ENCODE assay signal across 18 cellular contexts in genomic region chr16:83336630-83337029, GRCh38.
DNase-seq lines count a peak whose midpoint lies in the region; ATAC-seq and TF ChIP-seq lines count a peak whose summit lies in the region.
"Had no signal": no experiment of that assay in that cellular context is flagged by ENCODE, and none has a peak within 500 bp of the region (broad histone marks: within the 10 kb centered on the region; RNA-seq: fewer than 3 reads in every experiment).

No MANE protein-coding gene starts in this region.

- CTCF ChIA-PET in MCF 10A (lab: Yijun Ruan, JAX): no interaction called here

- no peaks in the 10 kb centered on the region for H3K36me3 Mint-ChIP-seq in MCF 10A (ENCODE audit: insufficient read depth, unreplicated experiment)
- H3K36me3 Mint-ChIP-seq: neural progenitor cell had no signal

- H3K27ac Mint-ChIP-seq in MCF 10A (ENCODE audit: low read depth, unreplicated experiment): peak overlapping the region; percentile 83
- H3K27ac Mint-ChIP-seq: B cell, neural progenitor cell had no signal

- peak; percentile 89 for DNase-seq in MCF 10A (ENCODE audit: unreplicated experiment)
- DNase-seq in breast epithelium (ENCODE audit: low spot score in 2 of 2): no peak
- peak; percentile 17 to 62 for DNase-seq in SJCRH30
- peak; percentile 88 for DNase-seq in fibroblast of mammary gland (ENCODE audit: low read depth)
- DNase-seq in epidermal melanocyte (ENCODE audit: insufficient read length, low spot score): no peak
- DNase-seq in stimulated activated CD4-positive, alpha-beta T cell treated with anti-CD3 and anti-CD28 coated beads, Interleukin-2, amount 100 ng/mL, for 48 hours: no peak
- no peak for DNase-seq in aorta
- DNase-seq: activated CD4-positive, alpha-beta T cell treated with anti-CD3 and anti-CD28 coated beads, Interleukin-2, amount 50 U/mL, for 48 hours; activated effector memory CD4-positive, alpha-beta T cell treated with anti-CD3 and anti-CD28 coated beads, Interleukin-2, amount 50 U/mL, for 16 hours; left ventricle myocardium inferior; NCI-H1930; RPMI8226; stimulated activated CD4-positive, alpha-beta T cell treated with anti-CD3 and anti-CD28 coated beads, Interleukin-15, amount 100 ng/mL, for 24 hours; stimulated activated CD8-positive, alpha-beta memory T cell treated with anti-CD3 and anti-CD28 coated beads, Interleukin-4, amount 100 ng/mL, for 48 hours; T-helper 9 cell had no signal

- H3K27me3 ChIP-seq in breast epithelium (no peaks in the 10 kb centered on the region), SJCRH30 (no peaks in the 10 kb centered on the region), aorta (ENCODE audit: control insufficient read depth in 1 of 2, insufficient read depth in 2 of 2, low read length in 1 of 2) (no peaks in the 10 kb centered on the region)
- H3K27me3 ChIP-seq: neural progenitor cell had no signal

- 88 to 89% methylated on average over 2 of the region's 2 CpGs for WGBS in aorta, 2 donors

- no peak for TF ChIP-seq POLR2A in breast epithelium (IDR thresholded peaks at IDR 0.05)

- no peak for TF ChIP-seq CTCF in MCF 10A (IDR thresholded peaks at IDR 0.05; ENCODE audit: unreplicated experiment)
- no peak for TF ChIP-seq CTCF in breast epithelium (IDR thresholded peaks at IDR 0.05)
- TF ChIP-seq CTCF in fibroblast of mammary gland (conservative IDR thresholded peaks at IDR 0.05; ENCODE audit: control insufficient read depth, insufficient read depth, low read depth, low read length): no peak

- intact Hi-C loops in MCF 10A (cut with micrococcal nuclease) (loop anchor here (1.0 kb wide), 1 partner anchor 8 kb away; no protein-coding TSS in a partner anchor), breast epithelium (cut with DNase I; ENCODE audit: low total_unique reads) (no loop called here), aorta (cut with DNase I) (no loop called here)

- ATAC-seq in GM18909 (IDR thresholded peaks at IDR 0.05; ENCODE audit: poor library complexity, unreplicated experiment) (no peak), aorta (ENCODE audit: low FRiP score) (no peak)

- peaks cover 26% of the 10 kb centered on the region for H3K4me1 Mint-ChIP-seq in MCF 10A (ENCODE audit: insufficient read depth, unreplicated experiment)
- H3K4me1 Mint-ChIP-seq: B cell had no signal

- BruUV-seq in MCF 10A (replicated peaks; lab: Mats Ljungman, UMichigan): no TSS peak

- no peaks in the 10 kb centered on the region for H3K9me3 ChIP-seq in breast epithelium
- H3K9me3 ChIP-seq in SJCRH30 (replicated peaks): no peaks in the 10 kb centered on the region
- H3K9me3 ChIP-seq in aorta (ENCODE audit: control insufficient read depth, low read length): no peaks in the 10 kb centered on the region
- H3K9me3 ChIP-seq: left ventricle myocardium inferior had no signal

- no peaks in the 10 kb centered on the region for H3K27me3 Mint-ChIP-seq in MCF 10A (ENCODE audit: insufficient read depth, unreplicated experiment)

- H3K36me3 ChIP-seq in breast epithelium: no peaks in the 10 kb centered on the region
- no peaks in the 10 kb centered on the region for H3K36me3 ChIP-seq in SJCRH30
- no peaks in the 10 kb centered on the region for H3K36me3 ChIP-seq in aorta (ENCODE audit: control insufficient read depth in 1 of 2, insufficient read depth in 2 of 2, low read length in 1 of 2)
- H3K36me3 ChIP-seq: left ventricle myocardium inferior, neural progenitor cell had no signal

- H3K4me3 Mint-ChIP-seq in MCF 10A (ENCODE audit: unreplicated experiment): no peak overlapping the region
- H3K4me3 Mint-ChIP-seq: B cell, neural progenitor cell had no signal

- H3K4me3 ChIP-seq in breast epithelium (no peak overlapping the region), SJCRH30 (no peak overlapping the region), fibroblast of mammary gland (ENCODE audit: control insufficient read depth, low read depth, low read length) (no peak overlapping the region), aorta (ENCODE audit: low read length in 2 of 2) (no peak overlapping the region)
- H3K4me3 ChIP-seq: left ventricle myocardium inferior, neural progenitor cell had no signal

- H3K4me1 ChIP-seq in breast epithelium (no peaks in the 10 kb centered on the region), SJCRH30 (peaks cover 20% of the 10 kb centered on the region), aorta (ENCODE audit: control insufficient read depth in 1 of 2, insufficient read depth in 2 of 2, low read length in 2 of 2) (peaks cover 0 to 2% of the 10 kb centered on the region in 2 donors)
- H3K4me1 ChIP-seq: neural progenitor cell had no signal

- no peaks in the 10 kb centered on the region for H3K9me3 Mint-ChIP-seq in MCF 10A (ENCODE audit: unreplicated experiment)
- H3K9me3 Mint-ChIP-seq: neural progenitor cell had no signal

- POLR2A ChIA-PET in MCF 10A (lab: Yijun Ruan, JAX): interaction anchor here (0.6 to 1.8 kb wide), 5 partner anchors 8 to 575 kb away, joined by 3 to 10 read pairs (median 4); no protein-coding TSS in a partner anchor

- H3K27ac ChIP-seq in breast epithelium (peak overlapping the region in 1 of 2 donors; percentile 21), SJCRH30 (peak overlapping the region; percentile 45), aorta (ENCODE audit: low read depth in 1 of 2, low read length in 2 of 2) (no peak overlapping the region)
- H3K27ac ChIP-seq: left ventricle myocardium inferior, neural progenitor cell had no signal

Comparison
In these comparisons a context has a peak if more than half of its experiments do, and no peak if none do; other contexts are left out.
1. DNase-seq: peak in MCF 10A (single experiment), SJCRH30 (2 of 2) and fibroblast of mammary gland (single experiment); none in breast epithelium (0 of 2), epidermal melanocyte (single experiment), stimulated activated CD4-positive, alpha-beta T cell treated with anti-CD3 and anti-CD28 coated beads, Interleukin-2, amount 100 ng/mL, for 48 hours (0 of 2) and aorta (0 of 2).